Comparison of ENCODE assay signal across 9 cellular contexts in genomic region chr20:50284811-50285375, GRCh38.
DNase-seq lines count a peak whose midpoint lies in the region; ATAC-seq, FAIRE-seq and TF ChIP-seq lines count a peak whose summit lies in the region.
"Had no signal": no experiment of that assay in that cellular context is flagged by ENCODE, and none has a peak within 500 bp of the region (broad histone marks: within the 10 kb centered on the region; RNA-seq: fewer than 3 reads in every experiment).

No MANE protein-coding gene starts in this region.

- no peaks in the 10 kb centered on the region for H3K9me2 ChIP-seq in Karpas-422 (replicated peaks; ENCODE audit: insufficient read depth, low read length)

- in situ Hi-C loops in HepG2 (cut with HindIII; ENCODE audit: extremely low pct_ligation_motif_present, low pct_unique_long_range_greater_than_20kb): loop anchor here (5.0 kb wide), 1 partner anchor 177 kb away; no protein-coding TSS in a partner anchor

- CTCF ChIA-PET in HepG2 (lab: Yijun Ruan, JAX; ENCODE audit: low intra/inter-chr PET ratio, low total read pairs): no interaction called here

- no peaks in the 10 kb centered on the region for H3K27me3 ChIP-seq in Karpas-422 (ENCODE audit: low read length)
- H3K27me3 ChIP-seq in ascending aorta: no peaks in the 10 kb centered on the region
- H3K27me3 ChIP-seq in HepG2 (ENCODE audit: control insufficient read depth in 1 of 2, insufficient read depth in 2 of 2, low read length in 2 of 2): no peaks in the 10 kb centered on the region
- no peaks in the 10 kb centered on the region for H3K27me3 ChIP-seq in stomach smooth muscle (ENCODE audit: control insufficient read depth in 1 of 2, insufficient read depth in 2 of 2, low read length in 2 of 2)

- intact Hi-C loops in ascending aorta (cut with DNase I) (no loop called here), HepG2 (cut with micrococcal nuclease; ENCODE audit: unreplicated experiment) (no loop called here)

- 0 out of 3 replicates have a peak, but pooled peaks have one; percentile 3 for ATAC-seq in HepG2
- ATAC-seq in HG03469 (IDR thresholded peaks at IDR 0.05; ENCODE audit: unreplicated experiment): no peak

- H4K20me1 ChIP-seq in Karpas-422 (ENCODE audit: insufficient read depth, low read depth, low read length) (no peaks in the 10 kb centered on the region), HepG2 (ENCODE audit: insufficient read depth, low read length) (no peaks in the 10 kb centered on the region)

- no peak overlapping the region for H3K27ac ChIP-seq in Karpas-422 (ENCODE audit: low read length)
- peak overlapping the region; percentile 35 to 70 for H3K27ac ChIP-seq in ascending aorta
- no peak overlapping the region for H3K27ac ChIP-seq in HepG2 (ENCODE audit: extremely low read length, insufficient read depth, low read length)
- H3K27ac ChIP-seq in stomach smooth muscle (ENCODE audit: low read length): peak overlapping the region; percentile 58
- H3K27ac ChIP-seq: HL-60 had no signal

- H2AFZ ChIP-seq in Karpas-422 (ENCODE audit: low read length): peak overlapping the region; percentile 54; the same call in 1 of the 2 replicates
- H2AFZ ChIP-seq in HepG2 (ENCODE audit: low read length): peak overlapping the region; percentile 42

- TF ChIP-seq CTCF in ascending aorta (IDR thresholded peaks at IDR 0.05) (no peak), HepG2 (CRISPR knock-in tag; IDR thresholded peaks at IDR 0.05) (no peak)

- POLR2A ChIA-PET in HepG2 (lab: Yijun Ruan, JAX): interaction anchor here (0.5 to 6.9 kb wide), 13 partner anchors 8 to 171 kb away, joined by 3 to 56 read pairs (median 4); no protein-coding TSS in a partner anchor

- H3K9me3 ChIP-seq in Karpas-422 (ENCODE audit: low read length) (no peaks in the 10 kb centered on the region), ascending aorta (no peaks in the 10 kb centered on the region), HepG2 (ENCODE audit: low read length) (no peaks in the 10 kb centered on the region), stomach smooth muscle (ENCODE audit: control insufficient read depth in 2 of 2, low read length in 2 of 2) (no peaks in the 10 kb centered on the region)

- TF ChIP-seq EP300 in HepG2 (IDR thresholded peaks at IDR 0.05; ENCODE audit: low read depth in 2 of 2, low read length in 2 of 2) (no peak), HepG2 (CRISPR knock-in tag; IDR thresholded peaks at IDR 0.05; ENCODE audit: borderline replicate concordance) (no peak)

- H3K79me2 ChIP-seq in Karpas-422 (ENCODE audit: low read length) (no peaks in the 10 kb centered on the region), HepG2 (ENCODE audit: insufficient read depth, low read length) (no peaks in the 10 kb centered on the region)

- no peak overlapping the region for H3K4me3 ChIP-seq in Karpas-422 (ENCODE audit: low read length)
- no peak overlapping the region for H3K4me3 ChIP-seq in ascending aorta
- no peak overlapping the region for H3K4me3 ChIP-seq in HepG2 (replicated peaks in 1 of 3; ENCODE audit: insufficient read depth in 1 of 3, low read depth in 2 of 3, low read length in 3 of 3)
- no peak overlapping the region for H3K4me3 ChIP-seq in stomach smooth muscle (ENCODE audit: low read length in 2 of 2)

- H3K36me3 ChIP-seq in Karpas-422 (ENCODE audit: insufficient read depth, low read length) (no peaks in the 10 kb centered on the region), ascending aorta (no peaks in the 10 kb centered on the region), HepG2 (replicated peaks in 1 of 2; ENCODE audit: control insufficient read depth in 1 of 2, insufficient read depth in 2 of 2, low read length in 2 of 2) (no peaks in the 10 kb centered on the region), stomach smooth muscle (ENCODE audit: control insufficient read depth in 2 of 2, insufficient read depth in 2 of 2, low read length in 2 of 2) (no peaks in the 10 kb centered on the region)

- no TSS peak for BruUV-seq in HepG2 (replicated peaks; lab: Mats Ljungman, UMichigan)

- H3K4me2 ChIP-seq in Karpas-422 (ENCODE audit: low read depth, low read length, poor library complexity, severe bottlenecking) (no peak overlapping the region), HepG2 (ENCODE audit: low read depth, low read length) (no peak overlapping the region)

- TF ChIP-seq POLR2A in HepG2 (IDR thresholded peaks at IDR 0.05; ENCODE audit: insufficient read depth in 1 of 2, low read depth in 2 of 2, low read length in 2 of 2): no peak

- peaks cover 16% of the 10 kb centered on the region for H3K4me1 ChIP-seq in Karpas-422 (ENCODE audit: low read length)
- peaks cover 6 to 21% of the 10 kb centered on the region in 2 donors for H3K4me1 ChIP-seq in ascending aorta
- H3K4me1 ChIP-seq in HepG2 (ENCODE audit: insufficient read depth, low read length): peaks cover 73% of the 10 kb centered on the region
- H3K4me1 ChIP-seq in stomach smooth muscle (ENCODE audit: control insufficient read depth, insufficient read depth, low read length): peaks cover 18% of the 10 kb centered on the region

- FAIRE-seq in HepG2 (lab: Jason Lieb, UNC): no peak

- WGBS in HepG2 (ENCODE audit: low lambda C conversion rate): 68% methylated on average over 10 of the region's 10 CpGs

- DNase-seq in Karpas-422 (no peak), ascending aorta (ENCODE audit: low spot score in 2 of 2) (no peak), HepG2 (ENCODE audit: low spot score) (no peak), D341Med (ENCODE audit: low spot score) (no peak), NCI-H2227 treated with DMSO at 0.1 percent for 48 hours (lab: John Stamatoyannopoulos, UW) (no peak)
- no peak for DNase-seq in activated CD8-positive, alpha-beta memory T cell treated with anti-CD3 and anti-CD28 coated beads for 24 hours

- H3K9ac ChIP-seq in Karpas-422 (ENCODE audit: low read length) (no peak overlapping the region), HepG2 (ENCODE audit: insufficient read depth, low read depth, low read length) (no peak overlapping the region), stomach smooth muscle (ENCODE audit: low read length in 2 of 2) (no peak overlapping the region)

- TF ChIP-seq RAD21 in HepG2 (CRISPR knock-in tag; IDR thresholded peaks at IDR 0.05): no peak

TF ChIP-seq in HepG2, 621 proteins besides CTCF, POLR2A, EP300 and RAD21 (continues in another document):
- TF ChIP-seq PAX8 (CRISPR knock-in tag; IDR thresholded peaks at IDR 0.05; ENCODE audit: borderline replicate concordance): no peak
- no peak for TF ChIP-seq ZBTB20 (CRISPR knock-in tag; IDR thresholded peaks at IDR 0.05; ENCODE audit: borderline replicate concordance, low read depth)
- TF ChIP-seq ZNF350 (CRISPR knock-in tag; IDR thresholded peaks at IDR 0.05; ENCODE audit: borderline replicate concordance, low read depth): no peak
- TF ChIP-seq ZNF512 (CRISPR knock-in tag; IDR thresholded peaks at IDR 0.05): no peak
- TF ChIP-seq ZNF138 (CRISPR knock-in tag; IDR thresholded peaks at IDR 0.05; ENCODE audit: low read depth): no peak
- TF ChIP-seq HNF1B (CRISPR knock-in tag; IDR thresholded peaks at IDR 0.05): peak; percentile 42; the same call in 1 of the 2 replicates
- TF ChIP-seq MED8 (CRISPR knock-in tag; IDR thresholded peaks at IDR 0.05; ENCODE audit: insufficient replicate concordance): no peak
- no peak for TF ChIP-seq CEBPZ (IDR thresholded peaks at IDR 0.05; ENCODE audit: low read length)
- peak; percentile 41; the same call in 1 of the 2 replicates for TF ChIP-seq DR1 (CRISPR knock-in tag; IDR thresholded peaks at IDR 0.05)

Comparison
In these comparisons a context has a peak if more than half of its experiments do, and no peak if none do; other contexts are left out.
1. H3K27ac ChIP-seq: peak in ascending aorta (2 of 2) and stomach smooth muscle (single experiment); none in Karpas-422 (single experiment) and HepG2 (single experiment).